ENCODE assay signal across 13 cellular contexts in the genomic region with DNA sequence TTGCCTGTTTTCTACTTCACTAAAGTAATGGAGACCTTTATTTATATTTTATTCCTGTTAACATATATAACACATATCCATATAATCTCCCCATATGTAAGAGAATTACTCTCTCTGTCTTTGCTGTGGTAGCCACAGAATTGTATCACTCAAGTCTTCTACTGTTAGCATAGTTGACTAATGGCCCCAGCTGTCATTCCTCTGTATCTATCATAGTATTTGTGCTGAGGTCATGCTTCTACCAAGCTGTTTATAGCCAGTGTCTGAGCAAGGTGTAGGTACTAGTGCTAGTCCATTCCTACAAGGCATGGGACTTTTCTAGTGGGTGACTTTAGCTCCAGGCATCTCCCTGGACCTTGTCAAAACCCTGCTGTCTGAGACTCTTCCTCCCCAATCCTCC.
DNase-seq lines count a peak whose midpoint lies in the region; ATAC-seq and TF ChIP-seq lines count a peak whose summit lies in the region.
"Had no signal": no experiment of that assay in that cellular context is flagged by ENCODE, and none has a peak within 500 bp of the region (broad histone marks: within the 10 kb centered on the region; RNA-seq: fewer than 3 reads in every experiment).

No MANE protein-coding gene starts in this region.

- TF ChIP-seq CTCF in foreskin keratinocyte (conservative IDR thresholded peaks at IDR 0.05) (no peak), GM20000 (IDR thresholded peaks at IDR 0.05; ENCODE audit: extremely low read depth, missing control alignments) (no peak)

- H3K27ac ChIP-seq in foreskin keratinocyte = no peak overlapping the region
- H3K27ac ChIP-seq: BLaER1 had no signal

- intact Hi-C loops in left cardiac atrium (cut with DNase I) = no loop called here

- no peaks in the 10 kb centered on the region for H3K27me3 ChIP-seq in foreskin keratinocyte
- H3K27me3 ChIP-seq: BLaER1 had no signal

- DNase-seq in DMS53 (lab: John Stamatoyannopoulos, UW) = peak; percentile 65
- peak; percentile 66 for DNase-seq in NCI-H69 (lab: John Stamatoyannopoulos, UW)
- DNase-seq in foreskin keratinocyte = no peak
- peak; percentile 65 for DNase-seq in myocyte (ENCODE audit: low read depth)
- DNase-seq in left cardiac atrium = no peak
- no peak for DNase-seq in NK-92 (lab: John Stamatoyannopoulos, UW; ENCODE audit: unreplicated experiment)
- no peak for DNase-seq in GM20000 (ENCODE audit: low spot score)
- no peak for DNase-seq in stimulated activated CD4-positive, alpha-beta T cell treated with anti-CD3 and anti-CD28 coated beads, Interleukin-15, amount 100 ng/mL, for 24 hours
- DNase-seq: 8988T; CD4-positive, alpha-beta memory T cell; DMS79; GF-D8 had no signal

- ATAC-seq in foreskin keratinocyte (peak; percentile 41), left cardiac atrium (no peak)

- no peaks in the 10 kb centered on the region for H3K4me1 ChIP-seq in foreskin keratinocyte
- H3K4me1 ChIP-seq: BLaER1 had no signal

Comparison
In these comparisons a context has a peak if more than half of its experiments do, and no peak if none do; other contexts are left out.
1. DNase-seq: peak in DMS53 (single experiment), NCI-H69 (single experiment) and myocyte (single experiment); none in foreskin keratinocyte (0 of 2), left cardiac atrium (single experiment), NK-92 (single experiment), GM20000 (single experiment) and stimulated activated CD4-positive, alpha-beta T cell treated with anti-CD3 and anti-CD28 coated beads, Interleukin-15, amount 100 ng/mL, for 24 hours (single experiment).